In genomic region chr9:21334603-21334968, GRCh38 we compare ENCODE assay signal across 6 cellular contexts. TPM values are rescaled to one million over a fixed set of nuclear protein-coding genes. Genes with fewer than 3 reads are reported as not detected.
A peak's percentile ranks its signal among the peaks of the same experiment; 100 is the strongest.
DNase-seq lines count a peak whose midpoint lies in the region; ATAC-seq lines count a peak whose summit lies in the region.

No MANE protein-coding gene starts in this region.

- peaks cover 38% of the 10 kb centered on the region for H3K4me1 Mint-ChIP-seq in activated naive CD8-positive, alpha-beta T cell treated with anti-CD3 and anti-CD28 coated beads, Interleukin-2, amount 10 ng/mL, durations not matched to agents 7 days and 5 days

- H3K4me1 ChIP-seq in BLaER1 (peaks cover 54% of the 10 kb centered on the region), mononuclear cell (ENCODE audit: insufficient read depth, low read length) (peaks cover 40% of the 10 kb centered on the region)

- ATAC-seq in HG02610 (IDR thresholded peaks at IDR 0.05; ENCODE audit: unreplicated experiment): peak; percentile 1
- peak; percentile 2 for ATAC-seq in activated naive CD8-positive, alpha-beta T cell treated with anti-CD3 and anti-CD28 coated beads, Interleukin-2, amount 10 ng/mL, durations not matched to agents 7 days and 5 days (ENCODE audit: low read depth)

- H3K4me3 ChIP-seq in BLaER1: peak overlapping the region; percentile 87
- peak overlapping the region; percentile 88 for H3K4me3 ChIP-seq in mononuclear cell (ENCODE audit: low read length)

- H3K27me3 Mint-ChIP-seq in activated naive CD8-positive, alpha-beta T cell treated with anti-CD3 and anti-CD28 coated beads, Interleukin-2, amount 10 ng/mL, durations not matched to agents 7 days and 5 days: peaks cover 8% of the 10 kb centered on the region

- H3K27ac Mint-ChIP-seq in activated naive CD8-positive, alpha-beta T cell treated with anti-CD3 and anti-CD28 coated beads, Interleukin-2, amount 10 ng/mL, durations not matched to agents 7 days and 5 days: peak overlapping the region; percentile 89

- peaks cover 22% of the 10 kb centered on the region for H3K36me3 Mint-ChIP-seq in activated naive CD8-positive, alpha-beta T cell treated with anti-CD3 and anti-CD28 coated beads, Interleukin-2, amount 10 ng/mL, durations not matched to agents 7 days and 5 days

- no peaks in the 10 kb centered on the region for H3K9me3 ChIP-seq in BLaER1
- H3K9me3 ChIP-seq in mononuclear cell (ENCODE audit: low read depth, low read length): no peaks in the 10 kb centered on the region

- H3K27me3 ChIP-seq in BLaER1 (no peaks in the 10 kb centered on the region), mononuclear cell (ENCODE audit: insufficient read depth, low read length) (peaks cover 5% of the 10 kb centered on the region)

- H3K27ac ChIP-seq in BLaER1: peak overlapping the region; percentile 99

- peaks cover 46% of the 10 kb centered on the region for H4K20me1 ChIP-seq in BLaER1

- H3K9me3 Mint-ChIP-seq in activated naive CD8-positive, alpha-beta T cell treated with anti-CD3 and anti-CD28 coated beads, Interleukin-2, amount 10 ng/mL, durations not matched to agents 7 days and 5 days: peaks cover 2% of the 10 kb centered on the region

- peak overlapping the region; percentile 88 for H3K4me3 Mint-ChIP-seq in activated naive CD8-positive, alpha-beta T cell treated with anti-CD3 and anti-CD28 coated beads, Interleukin-2, amount 10 ng/mL, durations not matched to agents 7 days and 5 days

- POLR2A ChIA-PET in activated naive CD8-positive, alpha-beta T cell treated with anti-CD3 and anti-CD28 coated beads, Interleukin-2, amount 10 ng/mL, durations not matched to agents 7 days and 5 days (lab: Charles Lee): interaction anchor here (0.6 to 2.2 kb wide), 6 partner anchors 9 to 44 kb away, joined by 3 to 8 read pairs (median 5); no protein-coding TSS in a partner anchor

- H3K9ac ChIP-seq in BLaER1: peak overlapping the region; percentile 98

- peak overlapping the region; percentile 76 for H3K4me2 ChIP-seq in BLaER1

- H3K36me3 ChIP-seq in BLaER1: peaks cover 28% of the 10 kb centered on the region

- DNase-seq in activated naive CD8-positive, alpha-beta T cell treated with anti-CD3 and anti-CD28 coated beads, Interleukin-2, amount 10 ng/mL, durations not matched to agents 7 days and 5 days: no peak
- no peak for DNase-seq in stimulated activated CD4-positive, alpha-beta T cell treated with anti-CD3 and anti-CD28 coated beads, Interleukin-15, amount 100 ng/mL, for 24 hours
- DNase-seq in GM19238 (ENCODE audit: insufficient read length, low spot score): no peak

RNA-seq across cellular contexts. Expression of gene KLHL9, which starts 0.6 kb away (rescaled TPM):
- 10 to 100 TPM; 27.9 to 29.4 TPM for total RNA-seq in activated naive CD8-positive, alpha-beta T cell treated with anti-CD3 and anti-CD28 coated beads, Interleukin-2, amount 10 ng/mL, durations not matched to agents 7 days and 5 days
- total RNA-seq in mononuclear cell: 22.0 TPM

RNA-seq across cellular contexts. Expression of gene IFNA6, which starts 16.1 kb away (rescaled TPM):
- total RNA-seq in activated naive CD8-positive, alpha-beta T cell treated with anti-CD3 and anti-CD28 coated beads, Interleukin-2, amount 10 ng/mL, durations not matched to agents 7 days and 5 days: not detected
- 0.10 TPM for total RNA-seq in mononuclear cell

RNA-seq across cellular contexts. Expression of gene IFNA5, which starts 29.5 kb away (rescaled TPM):
- under 1 TPM in 1 of 2 experiments, not detected in 1; 0.31 TPM for total RNA-seq in activated naive CD8-positive, alpha-beta T cell treated with anti-CD3 and anti-CD28 coated beads, Interleukin-2, amount 10 ng/mL, durations not matched to agents 7 days and 5 days
- total RNA-seq in mononuclear cell: 0.10 TPM

RNA-seq across cellular contexts. Expression of gene IFNA13, which starts 33.3 kb away (rescaled TPM):
- total RNA-seq in activated naive CD8-positive, alpha-beta T cell treated with anti-CD3 and anti-CD28 coated beads, Interleukin-2, amount 10 ng/mL, durations not matched to agents 7 days and 5 days: not detected
- not detected for total RNA-seq in mononuclear cell

RNA-seq across cellular contexts. Expression of gene IFNA2, which starts 50.6 kb away (rescaled TPM):
- not detected for total RNA-seq in activated naive CD8-positive, alpha-beta T cell treated with anti-CD3 and anti-CD28 coated beads, Interleukin-2, amount 10 ng/mL, durations not matched to agents 7 days and 5 days
- 0.21 TPM for total RNA-seq in mononuclear cell
